Comparison of ENCODE assay signal across 8 cellular contexts in genomic region chr2:121529439-121530209, GRCh38. TPM values are rescaled to one million over a fixed set of nuclear protein-coding genes. Genes with fewer than 3 reads are reported as not detected.
DNase-seq lines count a peak whose midpoint lies in the region; ATAC-seq and TF ChIP-seq lines count a peak whose summit lies in the region.

No MANE protein-coding gene starts in this region.

- H3K36me3 ChIP-seq in endocrine pancreas (ENCODE audit: control insufficient read depth, insufficient read depth, low read length) (no peaks in the 10 kb centered on the region), tibial nerve (peaks cover 0 to 14% (median 0%) of the 10 kb centered on the region in 3 donors)

- TF ChIP-seq POLR2A in tibial nerve (IDR thresholded peaks at IDR 0.05) = no peak

- DNase-seq in DMS153 (lab: John Stamatoyannopoulos, UW) (peak; percentile 38), DMS153 treated with DMSO at 0.1 percent for 48 hours (lab: John Stamatoyannopoulos, UW; ENCODE audit: unreplicated experiment) (no peak), LHCN-M2 (ENCODE audit: low read depth) (peak; percentile 62), T-helper 9 cell (peak; percentile 18), memory B cell (ENCODE audit: low spot score in 2 of 2) (no peak), tibial nerve (ENCODE audit: low spot score in 2 of 2) (peak in 1 of 2 donors; percentile 30)

- no peaks in the 10 kb centered on the region for H3K27me3 Mint-ChIP-seq in memory B cell

- H3K27ac ChIP-seq in tibial nerve = peak overlapping the region; percentile 95 to 99 (median 98)

- H3K9me3 Mint-ChIP-seq in memory B cell = no peaks in the 10 kb centered on the region

- peak overlapping the region; percentile 95 for H3K4me3 Mint-ChIP-seq in memory B cell

- peak overlapping the region; percentile 83 for H3K4me3 ChIP-seq in endocrine pancreas (ENCODE audit: control insufficient read depth, insufficient read depth, low read length)
- peak overlapping the region; percentile 65 to 85 (median 68) for H3K4me3 ChIP-seq in tibial nerve

- H3K4me1 ChIP-seq in endocrine pancreas (ENCODE audit: control insufficient read depth, insufficient read depth, low read length) (peaks cover 14% of the 10 kb centered on the region), tibial nerve (peaks cover 0 to 60% (median 9%) of the 10 kb centered on the region in 4 donors)

- peak; percentile 4 for ATAC-seq in GM21576 (IDR thresholded peaks at IDR 0.05; ENCODE audit: unreplicated experiment)
- no peak for ATAC-seq in memory B cell (ENCODE audit: low read depth)

- H3K36me3 Mint-ChIP-seq in memory B cell = peaks cover 9% of the 10 kb centered on the region

- H3K27ac Mint-ChIP-seq in memory B cell = peak overlapping the region; percentile 98

- no peak for TF ChIP-seq CTCF in tibial nerve (IDR thresholded peaks at IDR 0.05)

- H3K4me1 Mint-ChIP-seq in memory B cell = peaks cover 24% of the 10 kb centered on the region

- no peak for TF ChIP-seq EP300 in tibial nerve (IDR thresholded peaks at IDR 0.05)

- WGBS in tibial nerve, 2 donors = 6% methylated on average over 19 of the region's 19 CpGs

- peak overlapping the region; percentile 74 for H3K9ac ChIP-seq in endocrine pancreas (ENCODE audit: control insufficient read depth, insufficient read depth, low read length)

- H3K9me3 ChIP-seq in endocrine pancreas (ENCODE audit: control insufficient read depth, low read length) (no peaks in the 10 kb centered on the region), tibial nerve (no peaks in the 10 kb centered on the region)

- H3K27me3 ChIP-seq in endocrine pancreas (ENCODE audit: control insufficient read depth, insufficient read depth, low read length) (no peaks in the 10 kb centered on the region), tibial nerve (no peaks in the 10 kb centered on the region)

RNA-seq across cellular contexts. Expression of gene RNU4ATAC, which starts 1.1 kb away (rescaled TPM):
- under 0.01 TPM in 1 of 2 replicates, not detected in the other for total RNA-seq in LHCN-M2 (2014; rRNA removed)
- not detected for polyA plus RNA-seq in LHCN-M2 (2012)
- total RNA-seq in tibial nerve = not detected

Comparison
In these comparisons a context has a peak if more than half of its experiments do, and no peak if none do; other contexts are left out.
1. DNase-seq: peak in DMS153 (single experiment), LHCN-M2 (single experiment) and T-helper 9 cell (single experiment); none in DMS153 treated with DMSO at 0.1 percent for 48 hours (single experiment) and memory B cell (0 of 2).